11 cellular contexts compared by ENCODE assay signal in the genomic region with DNA sequence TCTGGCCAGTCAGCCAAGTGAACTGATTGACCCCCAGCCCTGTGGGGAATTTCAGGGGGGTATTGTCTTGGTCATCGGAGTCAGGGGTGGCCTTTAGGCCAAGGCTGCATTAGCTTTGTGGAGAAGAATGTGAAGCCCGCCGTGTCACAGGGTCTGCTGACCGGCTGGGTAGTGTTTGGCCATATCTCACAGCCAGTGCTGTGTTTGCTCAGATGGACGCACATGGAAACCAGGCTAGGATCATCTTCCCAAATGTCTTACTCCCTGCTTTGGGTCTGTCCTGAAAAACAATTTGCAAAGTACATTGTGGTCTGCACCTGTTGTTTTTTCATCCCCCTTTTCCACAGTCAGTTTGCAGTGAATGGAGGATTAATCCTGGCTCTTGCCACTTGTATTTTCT.
"Had no signal": no experiment of that assay in that cellular context is flagged by ENCODE, and none has a peak within 500 bp of the region (broad histone marks: within the 10 kb centered on the region; RNA-seq: fewer than 3 reads in every experiment).

No MANE protein-coding gene starts in this region.

- H3K9me3 ChIP-seq: ascending aorta, right lobe of liver, upper lobe of left lung had no signal

- H3K9me3 Mint-ChIP-seq: activated CD8-positive, alpha-beta T cell treated with anti-CD3 and anti-CD28 coated beads for 36 hours; activated T-cell treated with anti-CD3 and anti-CD28 coated beads, Interleukin-2, amount 50 U/mL, for 72 hours had no signal

- H3K27ac ChIP-seq: ascending aorta, right lobe of liver had no signal

- H3K4me1 ChIP-seq: ascending aorta, right lobe of liver had no signal

- H3K27ac Mint-ChIP-seq: activated CD8-positive, alpha-beta T cell treated with anti-CD3 and anti-CD28 coated beads for 36 hours; activated T-cell treated with anti-CD3 and anti-CD28 coated beads, Interleukin-2, amount 50 U/mL, for 72 hours had no signal

- H3K27me3 ChIP-seq: ascending aorta, upper lobe of left lung had no signal

- ATAC-seq: activated CD8-positive, alpha-beta T cell treated with anti-CD3 and anti-CD28 coated beads for 36 hours; activated T-cell treated with anti-CD3 and anti-CD28 coated beads, Interleukin-2, amount 50 U/mL, for 72 hours; left lobe of liver; stimulated activated naive CD8-positive, alpha-beta T cell treated with anti-CD3 and anti-CD28 coated beads, Interleukin-15, Interleukin-2, amounts not matched to agents 100 U/mL and 50 U/mL, for 24 hours had no signal

- H3K27me3 Mint-ChIP-seq: activated CD8-positive, alpha-beta T cell treated with anti-CD3 and anti-CD28 coated beads for 36 hours had no signal

- DNase-seq: activated CD8-positive, alpha-beta memory T cell treated with anti-CD3 and anti-CD28 coated beads, Interleukin-2, amount 50 U/mL, for 4 hours; activated CD8-positive, alpha-beta T cell treated with anti-CD3 and anti-CD28 coated beads for 36 hours; activated T-cell treated with anti-CD3 and anti-CD28 coated beads, Interleukin-2, amount 50 U/mL, for 72 hours; central memory CD4-positive, alpha-beta T cell; right lobe of liver; stimulated activated CD4-positive, alpha-beta T cell treated with anti-CD3 and anti-CD28 coated beads, Interleukin-2, amount 100 ng/mL, for 48 hours; stimulated activated naive CD8-positive, alpha-beta T cell treated with anti-CD3 and anti-CD28 coated beads, Interleukin-15, Interleukin-2, amounts not matched to agents 100 U/mL and 50 U/mL, for 24 hours; T-helper 9 cell had no signal

- H3K36me3 ChIP-seq: ascending aorta, right lobe of liver, upper lobe of left lung had no signal

- H3K4me3 Mint-ChIP-seq: activated CD8-positive, alpha-beta T cell treated with anti-CD3 and anti-CD28 coated beads for 36 hours; activated T-cell treated with anti-CD3 and anti-CD28 coated beads, Interleukin-2, amount 50 U/mL, for 72 hours had no signal

- H3K4me3 ChIP-seq: ascending aorta, right lobe of liver, upper lobe of left lung had no signal
